8 cellular contexts compared by ENCODE assay signal in genomic region chr9:96618209-96619108, GRCh38. TPM values are rescaled to one million over a fixed set of nuclear protein-coding genes. Genes with fewer than 3 reads are reported as not detected.
DNase-seq lines count a peak whose midpoint lies in the region; ATAC-seq and TF ChIP-seq lines count a peak whose summit lies in the region.

No MANE protein-coding gene starts in this region.

- H3K27ac ChIP-seq in BLaER1, result no peak overlapping the region
- H3K27ac ChIP-seq in fibroblast of lung (ENCODE audit: insufficient read depth, low read length), result peak overlapping the region; percentile 33
- H3K27ac ChIP-seq in thoracic aorta, result peak overlapping the region; percentile 81 to 90

- H3K36me3 Mint-ChIP-seq in activated T-cell treated with anti-CD3 and anti-CD28 coated beads, Interleukin-2, amount 50 U/mL, for 24 hours (ENCODE audit: low read depth), result no peaks in the 10 kb centered on the region

- in situ Hi-C loops in KBM-7 (cut with MboI; ENCODE audit: low pct_unique_long_range_greater_than_20kb, low sequenced_read_pairs), result no loop called here

- TF ChIP-seq CTCF in fibroblast of lung (conservative IDR thresholded peaks at IDR 0.05 in 1 of 2, IDR thresholded peaks at IDR 0.05 in 1 of 2; ENCODE audit: low read depth in 1 of 2, low read length in 2 of 2), result no peak
- TF ChIP-seq CTCF in thoracic aorta (IDR thresholded peaks at IDR 0.05), result no peak

- no peaks in the 10 kb centered on the region for H3K36me3 ChIP-seq in BLaER1
- no peaks in the 10 kb centered on the region for H3K36me3 ChIP-seq in fibroblast of lung (ENCODE audit: control insufficient read depth, insufficient read depth, low read length)
- H3K36me3 ChIP-seq in thoracic aorta, result no peaks in the 10 kb centered on the region

- H4K20me1 ChIP-seq in BLaER1, result 0 out of 2 replicates have a peak, but pooled peaks cover 13% of the 10 kb centered on the region
- no peaks in the 10 kb centered on the region for H4K20me1 ChIP-seq in fibroblast of lung (ENCODE audit: control insufficient read depth, extremely low read depth, insufficient read depth, low read length)

- H2AFZ ChIP-seq in fibroblast of lung (ENCODE audit: low read length), result no peak overlapping the region

- H3K4me1 ChIP-seq in BLaER1 (peaks cover 17% of the 10 kb centered on the region), fibroblast of lung (ENCODE audit: control insufficient read depth, extremely low read depth, insufficient read depth, low read length) (no peaks in the 10 kb centered on the region), thoracic aorta (ENCODE audit: control insufficient read depth in 1 of 2, low read depth in 2 of 2) (peaks cover 0 to 7% of the 10 kb centered on the region in 2 donors)

- H3K4me3 ChIP-seq in BLaER1 (peak overlapping the region; percentile 74), fibroblast of lung (replicated peaks in 1 of 4; ENCODE audit: control extremely low read depth in 1 of 4, insufficient read depth in 1 of 4, low read depth in 3 of 4, low read length in 4 of 4) (peak overlapping the region; percentile 10 to 80 (median 62)), thoracic aorta (peak overlapping the region; percentile 81)

- DNase-seq in KBM-7 (peak; percentile 30), fibroblast of lung (ENCODE audit: low read depth in 2 of 2) (peak; percentile 43 to 51), myocyte (ENCODE audit: low read depth) (peak; percentile 84), thoracic aorta (ENCODE audit: low spot score) (no peak)
- DNase-seq in activated T-cell treated with anti-CD3 and anti-CD28 coated beads, Interleukin-2, amount 50 U/mL, for 24 hours, result peak; percentile 47

- H3K4me3 Mint-ChIP-seq in activated T-cell treated with anti-CD3 and anti-CD28 coated beads, Interleukin-2, amount 50 U/mL, for 24 hours, result peak overlapping the region; percentile 64

- peaks cover 68% of the 10 kb centered on the region for H3K27me3 Mint-ChIP-seq in activated T-cell treated with anti-CD3 and anti-CD28 coated beads, Interleukin-2, amount 50 U/mL, for 24 hours

- ATAC-seq in thoracic aorta (ENCODE audit: insufficient number of reproducible peaks, low FRiP score, low read depth), result peak; percentile 45
- no peak for ATAC-seq in HG02884 (IDR thresholded peaks at IDR 0.05; ENCODE audit: unreplicated experiment)
- no peak for ATAC-seq in GM21515 (IDR thresholded peaks at IDR 0.05; ENCODE audit: unreplicated experiment)

- H3K27me3 ChIP-seq in BLaER1 (peaks cover 14% of the 10 kb centered on the region), fibroblast of lung (ENCODE audit: control insufficient read depth, insufficient read depth, low read length) (no peaks in the 10 kb centered on the region), thoracic aorta (replicated peaks; ENCODE audit: insufficient read depth) (no peaks in the 10 kb centered on the region)

- H3K9ac ChIP-seq in BLaER1 (peak overlapping the region; percentile 68), fibroblast of lung (ENCODE audit: insufficient read depth, low read length) (peak overlapping the region; percentile 72)

- H3K79me2 ChIP-seq in fibroblast of lung (ENCODE audit: control insufficient read depth, insufficient read depth, low read length), result peaks cover 19% of the 10 kb centered on the region

- H3K4me2 ChIP-seq in BLaER1 (peak overlapping the region; percentile 83), fibroblast of lung (ENCODE audit: extremely low read depth, insufficient read depth, low read length) (peak overlapping the region; percentile 72)

- H3K27ac Mint-ChIP-seq in activated T-cell treated with anti-CD3 and anti-CD28 coated beads, Interleukin-2, amount 50 U/mL, for 24 hours, result no peak overlapping the region

- peaks cover 12% of the 10 kb centered on the region for H3K4me1 Mint-ChIP-seq in activated T-cell treated with anti-CD3 and anti-CD28 coated beads, Interleukin-2, amount 50 U/mL, for 24 hours (ENCODE audit: low read depth)

- no peaks in the 10 kb centered on the region for H3K9me3 Mint-ChIP-seq in activated T-cell treated with anti-CD3 and anti-CD28 coated beads, Interleukin-2, amount 50 U/mL, for 24 hours

- H3K9me3 ChIP-seq in BLaER1, result peaks cover 9% of the 10 kb centered on the region
- no peaks in the 10 kb centered on the region for H3K9me3 ChIP-seq in fibroblast of lung (ENCODE audit: control insufficient read depth, insufficient read depth, low read depth, low read length)
- no peaks in the 10 kb centered on the region for H3K9me3 ChIP-seq in thoracic aorta

RNA-seq across cellular contexts. Expression of gene CDC14B, which starts 1.2 kb away (rescaled TPM):
- total RNA-seq in fibroblast of lung, result 46.0 and 68.5 TPM in 2 replicates
- 31.9 and 38.0 TPM in 2 replicates for polyA plus RNA-seq in fibroblast of lung
- polyA plus RNA-seq in fibroblast of lung (2012), result 22.5 and 28.0 TPM in 2 replicates
- 17.7 and 27.5 TPM in 2 replicates for polyA minus RNA-seq in fibroblast of lung (ENCODE audit: low replicate concordance)
- total RNA-seq in myocyte, result 17.4 and 22.7 TPM in 2 replicates
- polyA plus RNA-seq in myocyte (2012), result 7.8 TPM
- total RNA-seq in thoracic aorta, result 10 to 100 TPM; 25.7 to 39.5 TPM

RNA-seq across cellular contexts. Expression of gene PRXL2C, which starts 36.7 kb away (rescaled TPM):
- total RNA-seq in fibroblast of lung (29.3 and 64.4 TPM in 2 replicates), myocyte (23.3 and 25.8 TPM in 2 replicates), thoracic aorta (10 to 100 TPM; 22.9 to 26.1 TPM)
- 24.5 and 31.2 TPM in 2 replicates for polyA plus RNA-seq in fibroblast of lung
- 21.7 and 24.7 TPM in 2 replicates for polyA plus RNA-seq in fibroblast of lung (2012)
- 12.8 and 19.9 TPM in 2 replicates for polyA minus RNA-seq in fibroblast of lung (ENCODE audit: low replicate concordance)
- polyA plus RNA-seq in myocyte (2012), result 8.9 TPM
